17 cellular contexts compared by ENCODE assay signal in genomic region chr19:36821758-36822157, GRCh38.
"Had no signal": no experiment of that assay in that cellular context is flagged by ENCODE, and none has a peak within 500 bp of the region (broad histone marks: within the 10 kb centered on the region; RNA-seq: fewer than 3 reads in every experiment).

No MANE protein-coding gene starts in this region.

- H3K4me1 ChIP-seq: colonic mucosa, esophagus muscularis mucosa, gastrocnemius medialis, heart right ventricle, lower lobe of right lung, stomach had no signal

- H3K4me3 ChIP-seq: colonic mucosa, heart right ventricle, lower lobe of right lung, skin epidermis, stomach had no signal

- H3K27me3 ChIP-seq: colonic mucosa, esophagus muscularis mucosa, gastrocnemius medialis, heart right ventricle, stomach had no signal

- H3K4me1 Mint-ChIP-seq: memory B cell, naive B cell, nephron progenitor cell had no signal

- DNase-seq: colonic mucosa; effector CD4-positive, alpha-beta T cell; gastrocnemius medialis; heart right ventricle; islet precursor cell; lower lobe of right lung; midbrain; naive B cell; nephron progenitor cell; stimulated activated CD4-positive, alpha-beta T cell treated with anti-CD3 and anti-CD28 coated beads, Interleukin-12 subunit alpha, Interleukin-12 subunit beta, amount 100 ng/mL, for 4 hours; stimulated activated naive CD4-positive, alpha-beta T cell; stomach; trophoblast cell had no signal

- H3K27ac ChIP-seq: colonic mucosa, epithelial cell of prostate, esophagus muscularis mucosa, gastrocnemius medialis, heart right ventricle, lower lobe of right lung, skin epidermis, stomach had no signal

- H3K27ac Mint-ChIP-seq: memory B cell, nephron progenitor cell had no signal

- H3K4me3 Mint-ChIP-seq: memory B cell, nephron progenitor cell had no signal

- H3K27me3 Mint-ChIP-seq: memory B cell, naive B cell had no signal

- H3K36me3 ChIP-seq: colonic mucosa had no signal
